In the genomic region with DNA sequence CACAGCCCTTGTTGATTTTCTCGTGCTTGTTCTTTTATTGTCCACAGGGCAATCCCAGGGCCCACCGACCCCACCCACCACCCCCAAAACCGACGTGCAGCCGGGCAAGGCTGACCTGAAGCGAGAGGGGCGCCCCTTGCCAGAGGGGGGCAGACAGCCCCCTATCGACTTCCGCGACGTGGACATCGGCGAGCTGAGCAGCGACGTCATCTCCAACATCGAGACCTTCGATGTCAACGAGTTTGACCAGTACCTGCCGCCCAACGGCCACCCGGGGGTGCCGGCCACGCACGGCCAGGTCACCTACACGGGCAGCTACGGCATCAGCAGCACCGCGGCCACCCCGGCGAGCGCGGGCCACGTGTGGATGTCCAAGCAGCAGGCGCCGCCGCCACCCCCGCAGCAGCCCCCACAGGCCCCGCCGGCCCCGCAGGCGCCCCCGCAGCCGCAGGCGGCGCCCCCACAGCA, we compare ENCODE assay signal across 11 cellular contexts. TPM values are rescaled to one million over a fixed set of nuclear protein-coding genes. Genes with fewer than 3 reads are reported as not detected.
A peak's percentile ranks its signal among the peaks of the same experiment; 100 is the strongest.
DNase-seq lines count a peak whose midpoint lies in the region; ATAC-seq and TF ChIP-seq lines count a peak whose summit lies in the region.
"Had no signal": no experiment of that assay in that cellular context is flagged by ENCODE, and none has a peak within 500 bp of the region (broad histone marks: within the 10 kb centered on the region; RNA-seq: fewer than 3 reads in every experiment).

No MANE protein-coding gene starts in this region.

- peak overlapping the region; percentile 98 for H3K4me3 Mint-ChIP-seq in chondrocyte (ENCODE audit: unreplicated experiment)
- no peak overlapping the region for H3K4me3 Mint-ChIP-seq in natural killer cell treated with Interleukin-12 subunit alpha and Interleukin-12 subunit beta and Interleukin-15 and Interleukin-18, amount 100 ng/mL, for 72 hours

- H3K27me3 Mint-ChIP-seq in chondrocyte (ENCODE audit: low read depth): peaks cover under 1% of the 10 kb centered on the region
- peaks cover 36 to 46% of the 10 kb centered on the region in 2 donors for H3K27me3 Mint-ChIP-seq in natural killer cell treated with Interleukin-12 subunit alpha and Interleukin-12 subunit beta and Interleukin-15 and Interleukin-18, amount 100 ng/mL, for 72 hours

- peaks cover 11% of the 10 kb centered on the region for H3K36me3 Mint-ChIP-seq in chondrocyte (ENCODE audit: low read depth)
- H3K36me3 Mint-ChIP-seq in activated naive CD4-positive, alpha-beta T cell treated with anti-CD3 and anti-CD28 coated beads, Interleukin-2, amount 50 U/mL, for 72 hours: peaks cover 7 to 31% of the 10 kb centered on the region in 2 donors
- H3K36me3 Mint-ChIP-seq in natural killer cell treated with Interleukin-12 subunit alpha and Interleukin-12 subunit beta and Interleukin-15 and Interleukin-18, amount 100 ng/mL, for 72 hours: peaks cover 6% of the 10 kb centered on the region

- peak overlapping the region; percentile 61 for H3K4ac ChIP-seq in IMR-90 (ENCODE audit: low read depth, low read length)

- TF ChIP-seq POLR2A in IMR-90 (IDR thresholded peaks at IDR 0.05; ENCODE audit: low read depth, low read length) (no peak), stomach (IDR thresholded peaks at IDR 0.05) (no peak)

- peak overlapping the region; percentile 85 for H2AFZ ChIP-seq in IMR-90 (replicated peaks; ENCODE audit: low read length, poor library complexity)

- peak overlapping the region; percentile 46 for H4K91ac ChIP-seq in IMR-90 (ENCODE audit: insufficient read depth, low read depth, low read length)

- peak overlapping the region; percentile 3; the same call in 1 of the 2 replicates for H4K5ac ChIP-seq in IMR-90 (ENCODE audit: low read depth, low read length)

- dilution Hi-C loops in IMR-90 (cut with HindIII; ENCODE audit: low sequenced_read_pairs, unreplicated experiment): no loop called here

- BruUV-seq in IMR-90 (replicated peaks; lab: Mats Ljungman, UMichigan): no TSS peak

- peak overlapping the region; percentile 73; the same call in 1 of the 2 replicates for H2AK5ac ChIP-seq in IMR-90 (ENCODE audit: low read depth, low read length)

- H3K18ac ChIP-seq in IMR-90 (ENCODE audit: low read depth, low read length): peak overlapping the region; percentile 15; the same call in 1 of the 2 replicates

- peaks cover 47% of the 10 kb centered on the region for H3K4me1 Mint-ChIP-seq in chondrocyte (ENCODE audit: low read depth)
- no peaks in the 10 kb centered on the region for H3K4me1 Mint-ChIP-seq in natural killer cell treated with Interleukin-12 subunit alpha and Interleukin-12 subunit beta and Interleukin-15 and Interleukin-18, amount 100 ng/mL, for 72 hours (ENCODE audit: low read depth in 2 of 2)

- no peak overlapping the region; the same call in 1 of the 2 replicates for H3K56ac ChIP-seq in IMR-90 (ENCODE audit: extremely low read depth, insufficient read depth, low read length)

- in situ Hi-C loops in IMR-90 (cut with MboI; ENCODE audit: low sequenced_read_pairs): no loop called here

- DNase-seq in IMR-90: no peak
- DNase-seq in chondrocyte (ENCODE audit: low spot score): no peak
- DNase-seq in left kidney (ENCODE audit: low read depth, low spot score): peak; percentile 18
- DNase-seq in stomach: peak; percentile 37
- no peak for DNase-seq in NCI-H524 (lab: John Stamatoyannopoulos, UW)
- no peak for DNase-seq in CD1c-positive myeloid dendritic cell (ENCODE audit: extremely low spot score)
- DNase-seq in activated naive CD4-positive, alpha-beta T cell treated with anti-CD3 and anti-CD28 coated beads, Interleukin-2, amount 50 U/mL, for 72 hours (ENCODE audit: low spot score in 2 of 2): no peak
- DNase-seq in natural killer cell treated with Interleukin-12 subunit alpha and Interleukin-12 subunit beta and Interleukin-15 and Interleukin-18, amount 100 ng/mL, for 72 hours (ENCODE audit: low spot score): no peak
- DNase-seq: activated CD8-positive, alpha-beta memory T cell treated with anti-CD3 and anti-CD28 coated beads for 24 hours; Kasumi-1; naive B cell had no signal

- H2AK9ac ChIP-seq in IMR-90 (replicated peaks; ENCODE audit: low read depth, low read length, poor library complexity): peak overlapping the region; percentile 90

- H3K4me2 ChIP-seq in IMR-90 (ENCODE audit: low read depth, low read length): peak overlapping the region; percentile 90

- no peaks in the 10 kb centered on the region for H3K9me3 Mint-ChIP-seq in chondrocyte (ENCODE audit: low read depth)
- H3K9me3 Mint-ChIP-seq in activated naive CD4-positive, alpha-beta T cell treated with anti-CD3 and anti-CD28 coated beads, Interleukin-2, amount 50 U/mL, for 72 hours: peaks cover 4 to 5% of the 10 kb centered on the region in 2 donors
- H3K9me3 Mint-ChIP-seq in natural killer cell treated with Interleukin-12 subunit alpha and Interleukin-12 subunit beta and Interleukin-15 and Interleukin-18, amount 100 ng/mL, for 72 hours: peaks cover 3% of the 10 kb centered on the region

- H3K27me3 ChIP-seq in IMR-90 (ENCODE audit: control insufficient read depth, insufficient read depth, low read length) (no peaks in the 10 kb centered on the region), stomach (peaks cover 7 to 65% (median 27%) of the 10 kb centered on the region in 3 donors)

- TF ChIP-seq CTCF in IMR-90 (conservative IDR thresholded peaks at IDR 0.05; ENCODE audit: low read depth, low read length) (no peak), chondrocyte (IDR thresholded peaks at IDR 0.05) (no peak), stomach (IDR thresholded peaks at IDR 0.05) (no peak)

- H2BK5ac ChIP-seq in IMR-90 (ENCODE audit: low read depth, low read length, poor library complexity, severe bottlenecking): peak overlapping the region; percentile 89

- no peak overlapping the region for H2BK20ac ChIP-seq in IMR-90 (ENCODE audit: low read depth, low read length)

- H3K23ac ChIP-seq in IMR-90 (ENCODE audit: low read depth, low read length): peak overlapping the region; percentile 98; the same call in 1 of the 2 replicates

- no peak for TF ChIP-seq EP300 in stomach (IDR thresholded peaks at IDR 0.05)

- H4K8ac ChIP-seq in IMR-90 (ENCODE audit: low read depth in 2 of 2, low read length in 2 of 2): peak overlapping the region; percentile 65 to 69; a peak in 3 of 4 replicates

- no peak overlapping the region for H2BK15ac ChIP-seq in IMR-90 (ENCODE audit: low read depth, low read length)

- 9% methylated on average over 6 of the region's 45 CpGs; no CpG with 5 or more reads in 1 of the 2 experiments for WGBS in IMR-90 (ENCODE audit: extremely low coverage in 2 of 2, insufficient read length in 1 of 2), 2 experiments
- WGBS in stomach, 5 donors: 16 to 32% (median 22%) methylated on average over 24 to 45 of the region's 45 CpGs

- H3K14ac ChIP-seq in IMR-90 (replicated peaks; ENCODE audit: low read depth, low read length): peak overlapping the region; percentile 59

- H3K9me3 ChIP-seq in IMR-90 (ENCODE audit: control insufficient read depth, insufficient read depth, low read length) (no peaks in the 10 kb centered on the region), stomach (no peaks in the 10 kb centered on the region)

- peaks cover 8% of the 10 kb centered on the region for H4K20me1 ChIP-seq in IMR-90 (ENCODE audit: insufficient read depth, low read length)

- CTCF ChIA-PET in IMR-90 (lab: Yijun Ruan, JAX): interaction anchor here (1.1 kb wide), 1 partner anchor 14 kb away, joined by 3 read pairs; no protein-coding TSS in a partner anchor

- H3K27ac ChIP-seq in IMR-90 (ENCODE audit: insufficient read depth, low read length) (peak overlapping the region; percentile 96), stomach (peak overlapping the region; percentile 67 to 91 (median 90))

- no peak for ATAC-seq in IMR-90 (ENCODE audit: low read depth)
- ATAC-seq in activated naive CD4-positive, alpha-beta T cell treated with anti-CD3 and anti-CD28 coated beads, Interleukin-2, amount 50 U/mL, for 72 hours: no peak
- ATAC-seq in natural killer cell treated with Interleukin-12 subunit alpha and Interleukin-12 subunit beta and Interleukin-15 and Interleukin-18, amount 100 ng/mL, for 72 hours: no peak

- H3K9me1 ChIP-seq in IMR-90 (ENCODE audit: insufficient read depth, low read length): peaks cover 5% of the 10 kb centered on the region; the same call in 1 of the 2 replicates

- no peak for TF ChIP-seq RAD21 in IMR-90 (IDR thresholded peaks at IDR 0.05; ENCODE audit: low read length)

- peak overlapping the region; percentile 95 for H3K9ac ChIP-seq in IMR-90 (ENCODE audit: low read depth, low read length)

- H3K36me3 ChIP-seq in IMR-90 (ENCODE audit: control insufficient read depth, insufficient read depth, low read length): peaks cover 19% of the 10 kb centered on the region
- peaks cover 0 to 6% (median 0%) of the 10 kb centered on the region in 4 donors for H3K36me3 ChIP-seq in stomach

- peak overlapping the region; percentile 80 for H2BK120ac ChIP-seq in IMR-90 (ENCODE audit: low read depth, low read length)

- no peak overlapping the region for H3K27ac Mint-ChIP-seq in chondrocyte (ENCODE audit: unreplicated experiment)
- no peak overlapping the region for H3K27ac Mint-ChIP-seq in activated naive CD4-positive, alpha-beta T cell treated with anti-CD3 and anti-CD28 coated beads, Interleukin-2, amount 50 U/mL, for 72 hours
- no peak overlapping the region for H3K27ac Mint-ChIP-seq in natural killer cell treated with Interleukin-12 subunit alpha and Interleukin-12 subunit beta and Interleukin-15 and Interleukin-18, amount 100 ng/mL, for 72 hours

- intact Hi-C loops in IMR-90 (cut with micrococcal nuclease): loop anchor here (5.0 kb wide), 1 partner anchor 309 kb away; no protein-coding TSS in a partner anchor
- intact Hi-C loops in stomach (cut with DNase I; ENCODE audit: low total_unique reads): no loop called here

- POLR2A ChIA-PET in IMR-90 (lab: Charles Lee; ENCODE audit: unreplicated experiment): interaction anchor here (0.6 kb wide), 1 partner anchor 125 kb away, joined by 3 read pairs; no protein-coding TSS in a partner anchor

- H3K79me1 ChIP-seq in IMR-90 (ENCODE audit: low read depth in 1 of 2, low read length in 2 of 2): peaks cover 3 to 25% of the 10 kb centered on the region in 2 experiments; a peak in 3 of 4 replicates

- peak overlapping the region; percentile 95 for H3K4me3 ChIP-seq in IMR-90 (ENCODE audit: insufficient read depth, low read depth, low read length)
- peak overlapping the region; percentile 53 to 74 (median 66) for H3K4me3 ChIP-seq in stomach

- H3K4me1 ChIP-seq in IMR-90 (ENCODE audit: control insufficient read depth, insufficient read depth, low read length) (peaks cover 20% of the 10 kb centered on the region), stomach (peaks cover 33 to 68% (median 55%) of the 10 kb centered on the region in 4 donors)

RNA-seq across cellular contexts. Expression of a gene that starts 2.7 kb away (rescaled TPM):
- total RNA-seq in IMR-90 (2012; rRNA removed) (4.1 and 8.3 TPM in 2 replicates), chondrocyte (9.5 to 23.8 TPM (median 10.5 TPM) in 3 replicates), stomach (10 to 100 TPM in 4 of 5 donors, 1 to 10 TPM in 1; 5.8 to 69.5 (median 34.9) TPM)
- polyA plus RNA-seq in IMR-90 (2012; rRNA removed) (12.7 and 17.6 TPM in 2 replicates), stomach (10 to 100 TPM in 2 of 3 donors, 1 to 10 TPM in 1; 7.8 to 15.4 (median 10.5) TPM)
- polyA plus RNA-seq in IMR-90 (2012; cell fraction: cytosol; rRNA removed): 12.5 and 21.1 TPM in 2 replicates
- polyA plus RNA-seq in IMR-90 (2012; cell fraction: nucleus; rRNA removed; ENCODE audit: low replicate concordance): 31.6 and 43.9 TPM in 2 replicates
- total RNA-seq in activated naive CD4-positive, alpha-beta T cell treated with anti-CD3 and anti-CD28 coated beads, Interleukin-2, amount 50 U/mL, for 72 hours: not detected
- total RNA-seq in natural killer cell treated with Interleukin-12 subunit alpha and Interleukin-12 subunit beta and Interleukin-15 and Interleukin-18, amount 100 ng/mL, for 72 hours: not detected

Comparison
In these comparisons a context has a peak if more than half of its experiments do, and no peak if none do; other contexts are left out.
1. DNase-seq: peak in left kidney (single experiment) and stomach (single experiment); none in IMR-90 (single experiment), chondrocyte (single experiment), NCI-H524 (0 of 2), CD1c-positive myeloid dendritic cell (single experiment), activated naive CD4-positive, alpha-beta T cell treated with anti-CD3 and anti-CD28 coated beads, Interleukin-2, amount 50 U/mL, for 72 hours (0 of 2) and natural killer cell treated with Interleukin-12 subunit alpha and Interleukin-12 subunit beta and Interleukin-15 and Interleukin-18, amount 100 ng/mL, for 72 hours (single experiment).